Comparison of ENCODE assay signal across 29 cellular contexts in the genomic region with DNA sequence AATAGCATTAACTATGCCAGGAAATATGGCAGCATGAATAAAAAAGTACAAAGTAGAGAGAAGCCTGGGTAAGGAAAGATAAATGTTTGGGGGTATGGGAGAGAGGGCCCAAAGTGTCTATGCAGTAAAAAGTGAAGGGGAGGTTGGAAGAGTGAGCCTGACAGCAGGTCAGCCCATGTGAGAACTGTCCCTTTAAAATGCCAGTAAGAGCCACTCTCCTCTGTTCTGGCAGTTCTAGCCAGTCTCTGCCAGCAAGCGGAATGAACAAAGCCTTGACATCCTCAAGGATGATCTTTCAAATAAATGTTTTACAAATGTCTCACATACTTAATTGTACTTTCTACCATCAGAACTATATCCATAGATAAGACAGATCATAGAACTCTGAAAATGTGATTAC.
"Had no signal": no experiment of that assay in that cellular context is flagged by ENCODE, and none has a peak within 500 bp of the region (broad histone marks: within the 10 kb centered on the region; RNA-seq: fewer than 3 reads in every experiment).

No MANE protein-coding gene starts in this region.

- H3K36me3 ChIP-seq: uterus had no signal

- H3K4me3 ChIP-seq: dorsolateral prefrontal cortex, gastrocnemius medialis, pancreas, right lobe of liver, smooth muscle cell, suprapubic skin, transverse colon, upper lobe of right lung, uterus had no signal

- H3K4me1 ChIP-seq: suprapubic skin, upper lobe of right lung, uterus had no signal

- H3K4me3 Mint-ChIP-seq: endodermal cell; immature natural killer cell; mesothelial cell of epicardium; naive thymus-derived CD8-positive, alpha-beta T cell; stimulated activated naive CD8-positive, alpha-beta T cell treated with anti-CD3 and anti-CD28 coated beads, Interleukin-15, amount 100 ng/mL, for 72 hours had no signal

- H3K27me3 Mint-ChIP-seq: naive thymus-derived CD8-positive, alpha-beta T cell; stimulated activated naive CD8-positive, alpha-beta T cell treated with anti-CD3 and anti-CD28 coated beads, Interleukin-15, amount 100 ng/mL, for 72 hours had no signal

- H3K27ac ChIP-seq: epithelial cell of prostate, gastrocnemius medialis, pancreas, suprapubic skin, transverse colon, upper lobe of right lung, uterus had no signal

- H3K9me3 ChIP-seq: gastrocnemius medialis, pancreas, right lobe of liver, transverse colon, upper lobe of right lung, uterus had no signal

- H3K27ac Mint-ChIP-seq: endodermal cell; immature natural killer cell; mesothelial cell of epicardium; naive thymus-derived CD8-positive, alpha-beta T cell; stimulated activated naive CD8-positive, alpha-beta T cell treated with anti-CD3 and anti-CD28 coated beads, Interleukin-15, amount 100 ng/mL, for 72 hours had no signal

- DNase-seq: cerebellar nuclear complex; dorsolateral prefrontal cortex; effector CD8-positive, alpha-beta T cell; endodermal cell; foreskin fibroblast; gastrocnemius medialis; hypothalamus; immature natural killer cell; islet precursor cell; kidney glomerular epithelial cell; mesenchymal stem cell; naive thymus-derived CD8-positive, alpha-beta T cell; pancreas; retina; right lobe of liver; stimulated activated CD4-positive, alpha-beta T cell treated with anti-CD3 and anti-CD28 coated beads, Interleukin-12 subunit alpha, Interleukin-12 subunit beta, amount 100 ng/mL, for 4 hours; stimulated activated CD4-positive, alpha-beta T cell treated with anti-CD3 and anti-CD28 coated beads, Interleukin-1b, Interleukin-23, amount 100 ng/mL, for 48 hours; stimulated activated CD4-positive, alpha-beta T cell treated with anti-CD3 and anti-CD28 coated beads, Interleukin-4, amount 100 ng/mL, for 1 hour; stimulated activated CD8-positive, alpha-beta memory T cell treated with anti-CD3 and anti-CD28 coated beads, Interleukin-4, amount 100 ng/mL, for 48 hours; stimulated activated naive CD4-positive, alpha-beta T cell; stimulated activated naive CD8-positive, alpha-beta T cell treated with anti-CD3 and anti-CD28 coated beads, Interleukin-15, amount 100 ng/mL, for 72 hours; transverse colon; upper lobe of right lung; uterus had no signal

- H3K36me3 Mint-ChIP-seq: naive thymus-derived CD8-positive, alpha-beta T cell had no signal

- ATAC-seq: esophagus mucosa; gastrocnemius medialis; naive thymus-derived CD8-positive, alpha-beta T cell; pancreas; stimulated activated naive CD8-positive, alpha-beta T cell treated with anti-CD3 and anti-CD28 coated beads, Interleukin-15, amount 100 ng/mL, for 72 hours; upper lobe of right lung had no signal

- H3K4me2 ChIP-seq: smooth muscle cell had no signal

- H3K27me3 ChIP-seq: dorsolateral prefrontal cortex, gastrocnemius medialis, pancreas, right lobe of liver, suprapubic skin, transverse colon, upper lobe of right lung, uterus had no signal

- H3K4me1 Mint-ChIP-seq: immature natural killer cell; naive thymus-derived CD8-positive, alpha-beta T cell; stimulated activated naive CD8-positive, alpha-beta T cell treated with anti-CD3 and anti-CD28 coated beads, Interleukin-15, amount 100 ng/mL, for 72 hours had no signal
